In the genomic region with DNA sequence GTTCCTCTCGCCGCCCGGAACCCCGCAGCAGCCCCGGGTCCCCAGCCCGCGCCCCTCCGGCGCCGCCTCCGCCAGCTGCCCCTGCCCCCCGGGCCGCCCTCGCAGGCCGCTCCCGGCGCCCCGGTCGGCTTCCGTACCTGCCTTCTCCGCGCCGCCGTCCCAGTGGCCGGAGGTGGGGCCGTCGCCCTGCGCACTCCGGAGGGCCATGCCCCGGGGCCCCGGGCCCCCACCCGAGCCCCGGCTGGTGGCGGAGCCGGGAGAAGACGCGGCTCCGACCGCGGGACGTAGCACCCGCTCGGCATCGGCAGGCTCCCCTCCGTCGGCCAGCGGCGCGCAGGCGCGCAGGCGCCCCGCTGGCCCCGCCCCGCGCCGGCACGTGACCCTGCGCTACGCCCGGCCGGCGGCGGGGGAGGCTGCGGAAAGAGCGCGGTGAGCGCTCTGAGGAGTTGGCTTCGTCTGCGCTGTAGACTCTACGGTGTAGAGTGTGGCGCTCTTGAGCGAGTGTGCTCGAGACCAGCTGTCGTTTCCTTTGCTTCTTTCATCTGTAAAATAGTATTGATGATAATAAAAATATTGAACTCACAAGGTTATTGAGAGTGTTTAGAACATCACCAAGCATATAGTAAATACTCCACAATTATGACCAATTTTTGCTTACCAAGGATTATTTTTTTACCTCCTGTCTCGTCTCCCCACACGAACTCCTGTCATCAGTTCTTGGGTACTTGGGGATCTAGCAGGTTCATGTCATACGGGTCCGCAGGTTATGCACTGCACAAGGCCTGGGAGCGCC, we compare ENCODE assay signal across 8 cellular contexts. TPM values are rescaled to one million over a fixed set of nuclear protein-coding genes. Genes with fewer than 3 reads are reported as not detected.
DNase-seq lines count a peak whose midpoint lies in the region; ATAC-seq, FAIRE-seq and TF ChIP-seq lines count a peak whose summit lies in the region.

A gene with protein sequence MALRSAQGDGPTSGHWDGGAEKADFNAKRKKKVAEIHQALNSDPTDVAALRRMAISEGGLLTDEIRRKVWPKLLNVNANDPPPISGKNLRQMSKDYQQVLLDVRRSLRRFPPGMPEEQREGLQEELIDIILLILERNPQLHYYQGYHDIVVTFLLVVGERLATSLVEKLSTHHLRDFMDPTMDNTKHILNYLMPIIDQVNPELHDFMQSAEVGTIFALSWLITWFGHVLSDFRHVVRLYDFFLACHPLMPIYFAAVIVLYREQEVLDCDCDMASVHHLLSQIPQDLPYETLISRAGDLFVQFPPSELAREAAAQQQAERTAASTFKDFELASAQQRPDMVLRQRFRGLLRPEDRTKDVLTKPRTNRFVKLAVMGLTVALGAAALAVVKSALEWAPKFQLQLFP (minus strand): TSS at position 335 of the 793 bp plus-strand sequence. CDS start 128 bp downstream, at position 207.

- H3K36me3 ChIP-seq in BJ (ENCODE audit: control insufficient read depth, insufficient read depth, low read length): no peaks in the 10 kb centered on the region

- peak; percentile 33; the same call in 1 of the 2 replicates for TF ChIP-seq CTCF in BJ (IDR thresholded peaks at IDR 0.05; ENCODE audit: insufficient read depth, low read depth, low read length)
- TF ChIP-seq CTCF in chondrocyte (IDR thresholded peaks at IDR 0.05): peak; percentile 62

- no peaks in the 10 kb centered on the region for H3K27me3 Mint-ChIP-seq in chondrocyte (ENCODE audit: low read depth)

- peaks cover 1% of the 10 kb centered on the region for H3K36me3 Mint-ChIP-seq in chondrocyte (ENCODE audit: low read depth)

- no peak for DNase-seq in BJ (ENCODE audit: low read depth)
- DNase-seq in GM19239 (ENCODE audit: insufficient read length, low spot score): peak; percentile 92
- DNase-seq in NCI-H510A (lab: John Stamatoyannopoulos, UW): peak; percentile 89
- DNase-seq in activated CD4-positive, alpha-beta T cell treated with anti-CD3 and anti-CD28 coated beads for 1 hour: peak; percentile 80
- DNase-seq in chondrocyte (ENCODE audit: low spot score): no peak
- DNase-seq in kidney glomerular epithelial cell (lab: John Stamatoyannopoulos, UW): peak; percentile 75
- DNase-seq in stimulated activated CD4-positive, alpha-beta T cell treated with anti-CD3 and anti-CD28 coated beads, Interleukin-1b, Interleukin-23, amount 100 ng/mL, for 1 hour (ENCODE audit: low read depth in 2 of 2): peak; percentile 67 to 68

- H3K4me3 ChIP-seq in BJ (ENCODE audit: low read depth, low read length): peak within 1 kb of the TSS; percentile 68

- H3K9me3 Mint-ChIP-seq in chondrocyte (ENCODE audit: low read depth): peaks cover 2% of the 10 kb centered on the region

- CTCF ChIA-PET in BJ (lab: Yijun Ruan, JAX): interaction anchor here (0.8 to 1.5 kb wide), 5 partner anchors 15 to 108 kb away, joined by 3 to 6 read pairs (median 3); no protein-coding TSS in a partner anchor

- peak within 1 kb of the TSS; percentile 97 for H3K27ac Mint-ChIP-seq in chondrocyte (ENCODE audit: unreplicated experiment)

- no peaks in the 10 kb centered on the region for H3K27me3 ChIP-seq in BJ (ENCODE audit: control insufficient read depth, insufficient read depth, low read length)

- H3K4me1 Mint-ChIP-seq in chondrocyte (ENCODE audit: low read depth): peaks cover 40% of the 10 kb centered on the region

- ATAC-seq in HG03442 (IDR thresholded peaks at IDR 0.05; ENCODE audit: unreplicated experiment): peak; percentile 88

- peak within 1 kb of the TSS; percentile 95 for H3K4me3 Mint-ChIP-seq in chondrocyte (ENCODE audit: unreplicated experiment)

- peak; percentile 92 for FAIRE-seq in GM19239 (lab: Jason Lieb, UNC)

- POLR2A ChIA-PET in BJ (lab: Charles Lee): interaction anchor here (0.5 kb wide), 1 partner anchor 72 kb away, joined by 3 read pairs; no protein-coding TSS in a partner anchor

RNA-seq across cellular contexts. Expression of the gene that starts here (rescaled TPM):
- 46.1 and 63.7 TPM in 2 replicates for polyA plus RNA-seq in BJ (2011; rRNA removed)
- 49.8 and 70.2 TPM in 2 replicates for polyA minus RNA-seq in BJ (2011; rRNA and poly(A)+ RNA removed)
- 56.2 to 64.7 TPM (median 64.0 TPM) in 3 replicates for total RNA-seq in chondrocyte

Comparison
In these comparisons a context has a peak if more than half of its experiments do, and no peak if none do; other contexts are left out.
1. DNase-seq: peak in GM19239 (single experiment), NCI-H510A (single experiment), activated CD4-positive, alpha-beta T cell treated with anti-CD3 and anti-CD28 coated beads for 1 hour (single experiment), kidney glomerular epithelial cell (single experiment) and stimulated activated CD4-positive, alpha-beta T cell treated with anti-CD3 and anti-CD28 coated beads, Interleukin-1b, Interleukin-23, amount 100 ng/mL, for 1 hour (2 of 2); none in BJ (single experiment) and chondrocyte (single experiment).